Comparison of ENCODE assay signal across 24 cellular contexts in genomic region chr9:89870207-89870606, GRCh38.
"Had no signal": no experiment of that assay in that cellular context is flagged by ENCODE, and none has a peak within 500 bp of the region (broad histone marks: within the 10 kb centered on the region; RNA-seq: fewer than 3 reads in every experiment).

No MANE protein-coding gene starts in this region.

- H3K4me3 ChIP-seq: adrenal gland, colonic mucosa, esophagus squamous epithelium, gastroesophageal sphincter, heart left ventricle, lung, pancreas, smooth muscle cell, upper lobe of left lung had no signal

- ATAC-seq: activated T-helper 17 cell treated with anti-CD3 and anti-CD28 coated beads, Interleukin-2, amount 50 U/mL, for 72 hours; gastroesophageal sphincter; heart left ventricle; left colon; naive thymus-derived CD8-positive, alpha-beta T cell; pancreas; sciatic nerve; T-cell had no signal

- H3K36me3 ChIP-seq: adrenal gland, colonic mucosa, esophagus squamous epithelium, gastroesophageal sphincter, heart left ventricle, pancreas, upper lobe of left lung had no signal

- H3K4me2 ChIP-seq: smooth muscle cell had no signal

- H3K4me1 ChIP-seq: colonic mucosa, pancreas had no signal

- H3K27me3 Mint-ChIP-seq: activated naive CD8-positive, alpha-beta T cell; activated T-cell treated with anti-CD3 and anti-CD28 coated beads, Interleukin-2, amount 50 U/mL, for 24 hours; activated T-helper 17 cell treated with anti-CD3 and anti-CD28 coated beads, Interleukin-2, amount 50 U/mL, for 72 hours; central memory CD8-positive, alpha-beta T cell; naive thymus-derived CD8-positive, alpha-beta T cell; T-cell had no signal

- H3K4me3 Mint-ChIP-seq: activated naive CD8-positive, alpha-beta T cell; activated T-cell treated with anti-CD3 and anti-CD28 coated beads, Interleukin-2, amount 50 U/mL, for 24 hours; activated T-helper 17 cell treated with anti-CD3 and anti-CD28 coated beads, Interleukin-2, amount 50 U/mL, for 72 hours; central memory CD8-positive, alpha-beta T cell; endodermal cell; mesothelial cell of epicardium; naive thymus-derived CD8-positive, alpha-beta T cell; T-cell; T-helper 2 cell treated with Interferon-gamma antibody and Interleukin-4, amounts not matched to agents 5 μg/mL and 100 μg/mL, for 36 hours had no signal

- H3K27ac Mint-ChIP-seq: activated naive CD8-positive, alpha-beta T cell; activated T-cell treated with anti-CD3 and anti-CD28 coated beads, Interleukin-2, amount 50 U/mL, for 24 hours; activated T-helper 17 cell treated with anti-CD3 and anti-CD28 coated beads, Interleukin-2, amount 50 U/mL, for 72 hours; endodermal cell; mesothelial cell of epicardium; T-cell; T-helper 2 cell treated with Interferon-gamma antibody and Interleukin-4, amounts not matched to agents 5 μg/mL and 100 μg/mL, for 36 hours had no signal

- H3K36me3 Mint-ChIP-seq: activated naive CD8-positive, alpha-beta T cell; mesothelial cell of epicardium; naive thymus-derived CD8-positive, alpha-beta T cell; T-cell had no signal

- H3K4me1 Mint-ChIP-seq: activated T-helper 17 cell treated with anti-CD3 and anti-CD28 coated beads, Interleukin-2, amount 50 U/mL, for 72 hours; central memory CD8-positive, alpha-beta T cell; T-cell had no signal

- H3K27ac ChIP-seq: colonic mucosa, esophagus squamous epithelium, pancreas, upper lobe of left lung had no signal

- H3K9me3 Mint-ChIP-seq: activated T-cell treated with anti-CD3 and anti-CD28 coated beads, Interleukin-2, amount 50 U/mL, for 24 hours; activated T-helper 17 cell treated with anti-CD3 and anti-CD28 coated beads, Interleukin-2, amount 50 U/mL, for 72 hours; central memory CD8-positive, alpha-beta T cell; endodermal cell; mesothelial cell of epicardium; naive thymus-derived CD8-positive, alpha-beta T cell; T-cell; T-helper 2 cell treated with Interferon-gamma antibody and Interleukin-4, amounts not matched to agents 5 μg/mL and 100 μg/mL, for 36 hours had no signal

- H3K27me3 ChIP-seq: adrenal gland, colonic mucosa, esophagus squamous epithelium, gastroesophageal sphincter, heart left ventricle, pancreas, upper lobe of left lung had no signal

- DNase-seq: activated CD8-positive, alpha-beta memory T cell treated with anti-CD3 and anti-CD28 coated beads, Interleukin-2, amount 50 U/mL, for 4 hours; activated naive CD4-positive, alpha-beta T cell; colonic mucosa; esophagus squamous epithelium; heart left ventricle; left colon; naive thymus-derived CD8-positive, alpha-beta T cell; pancreas; stimulated activated CD4-positive, alpha-beta T cell treated with anti-CD3 and anti-CD28 coated beads, Interleukin-4, amount 100 ng/mL, for 1 hour; stimulated activated naive CD4-positive, alpha-beta T cell; T-cell had no signal

- H3K9me3 ChIP-seq: adrenal gland, colonic mucosa, esophagus squamous epithelium, gastroesophageal sphincter, heart left ventricle, pancreas, upper lobe of left lung had no signal
